ENCODE assay signal across 8 cellular contexts in the genomic region with DNA sequence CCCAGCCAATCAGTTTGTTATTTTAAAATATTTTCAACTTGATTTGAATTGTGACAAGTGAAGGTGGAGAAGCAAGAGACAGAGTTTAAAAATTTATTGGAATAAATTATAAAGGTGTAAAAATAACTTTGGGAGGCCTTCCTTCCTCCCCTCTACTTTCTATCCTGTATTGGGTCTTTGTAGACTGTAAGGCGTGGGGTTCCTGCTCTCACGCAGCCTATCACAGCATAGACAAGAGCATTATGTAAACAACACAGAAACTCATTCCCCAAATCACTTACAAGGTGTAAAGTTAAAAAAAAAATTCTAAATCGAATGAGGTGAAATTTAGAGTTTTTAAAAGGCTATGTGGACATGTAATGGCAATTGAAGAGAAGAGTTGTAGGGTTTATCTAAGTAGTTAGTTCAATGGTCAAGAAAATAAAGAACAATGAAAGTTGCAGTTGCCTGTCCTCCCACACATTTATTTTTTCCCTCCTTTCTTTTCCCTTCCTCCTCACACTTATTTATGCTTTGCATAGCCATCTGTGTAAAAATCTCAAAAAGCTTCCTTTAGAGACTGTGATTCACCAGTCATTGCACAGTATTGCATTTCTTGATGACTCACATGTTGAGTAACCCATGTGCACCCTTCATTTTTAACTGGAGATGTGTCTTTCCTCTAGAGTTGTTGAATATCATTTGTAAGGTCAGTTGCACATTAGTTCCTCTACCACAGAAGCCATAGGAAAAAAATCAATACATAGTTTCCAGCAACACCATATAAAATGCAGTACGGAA.
DNase-seq lines count a peak whose midpoint lies in the region; ATAC-seq and TF ChIP-seq lines count a peak whose summit lies in the region.

No MANE protein-coding gene starts in this region.

- no peaks in the 10 kb centered on the region for H3K27me3 Mint-ChIP-seq in brain
- H3K27me3 Mint-ChIP-seq in neural crest cell (ENCODE audit: low read depth): no peaks in the 10 kb centered on the region

- H3K4me3 Mint-ChIP-seq in brain (peak overlapping the region in 3 of 5 experiments; percentile 40 to 44 (median 41)), neural crest cell (no peak overlapping the region)

- H3K9me3 Mint-ChIP-seq in brain: no peaks in the 10 kb centered on the region
- H3K9me3 Mint-ChIP-seq in neural crest cell: no peaks in the 10 kb centered on the region

- no peaks in the 10 kb centered on the region for H3K27me3 ChIP-seq in WERI-Rb-1 (ENCODE audit: insufficient read depth, low read depth, severe bottlenecking)

- peaks cover 61% of the 10 kb centered on the region for H3K4me1 Mint-ChIP-seq in brain
- H3K4me1 Mint-ChIP-seq in neural crest cell: peaks cover 17% of the 10 kb centered on the region

- H3K27ac Mint-ChIP-seq in brain: peak overlapping the region; percentile 34 to 96 (median 77)
- H3K27ac Mint-ChIP-seq in neural crest cell (ENCODE audit: unreplicated experiment): peak overlapping the region; percentile 64

- H3K36me3 ChIP-seq in WERI-Rb-1: peaks cover 7% of the 10 kb centered on the region

- ATAC-seq in GM19324 (IDR thresholded peaks at IDR 0.05; ENCODE audit: low FRiP score, unreplicated experiment): no peak
- ATAC-seq in HG02642 (IDR thresholded peaks at IDR 0.05; ENCODE audit: poor library complexity, unreplicated experiment): no peak
- no peak for ATAC-seq in GM19035 (IDR thresholded peaks at IDR 0.05; ENCODE audit: unreplicated experiment)

- H3K9me3 ChIP-seq in WERI-Rb-1 (ENCODE audit: severe bottlenecking): no peaks in the 10 kb centered on the region

- TF ChIP-seq POLR2A in NB4 (IDR thresholded peaks at IDR 0.05; ENCODE audit: extremely low read depth, insufficient read length): no peak

- H3K36me3 Mint-ChIP-seq in brain (peaks cover 50% of the 10 kb centered on the region), neural crest cell (ENCODE audit: low read depth) (peaks cover 17% of the 10 kb centered on the region)

- no peak overlapping the region for H3K27ac ChIP-seq in WERI-Rb-1

- DNase-seq in GF-D8 (lab: John Stamatoyannopoulos, UW) (peak; percentile 69), NB4 (ENCODE audit: low read depth) (peak; percentile 93), neural crest cell (ENCODE audit: low read depth, low spot score) (no peak), WERI-Rb-1 (no peak)

- no peak for TF ChIP-seq CTCF in NB4 (IDR thresholded peaks at IDR 0.05; ENCODE audit: low read depth, low read length)
- no peak for TF ChIP-seq CTCF in brain (conservative IDR thresholded peaks at IDR 0.05)
- TF ChIP-seq CTCF in neural crest cell (conservative IDR thresholded peaks at IDR 0.05): no peak
- TF ChIP-seq CTCF in WERI-Rb-1 (IDR thresholded peaks at IDR 0.05; ENCODE audit: low read depth, low read length): no peak

- H3K4me3 ChIP-seq in NB4 (ENCODE audit: low read depth, low read length) (no peak overlapping the region), WERI-Rb-1 (ENCODE audit: low read depth, low read length) (no peak overlapping the region)

Comparison
In these comparisons a context has a peak if more than half of its experiments do, and no peak if none do; other contexts are left out.
1. DNase-seq: peak in GF-D8 (single experiment) and NB4 (single experiment); none in neural crest cell (single experiment) and WERI-Rb-1 (single experiment).